In genomic region chr16:50679676-50680555, GRCh38 we compare ENCODE assay signal across 17 cellular contexts. TPM values are rescaled to one million over a fixed set of nuclear protein-coding genes. Genes with fewer than 3 reads are reported as not detected.
DNase-seq lines count a peak whose midpoint lies in the region; ATAC-seq and TF ChIP-seq lines count a peak whose summit lies in the region.
"Had no signal": no experiment of that assay in that cellular context is flagged by ENCODE, and none has a peak within 500 bp of the region (broad histone marks: within the 10 kb centered on the region; RNA-seq: fewer than 3 reads in every experiment).

No MANE protein-coding gene starts in this region.

- H3K9me3 ChIP-seq in right atrium auricular region = no peaks in the 10 kb centered on the region
- H3K9me3 ChIP-seq in transverse colon = no peaks in the 10 kb centered on the region

- H3K4me1 ChIP-seq in right atrium auricular region (no peaks in the 10 kb centered on the region), transverse colon (peaks cover 0 to 9% (median 0%) of the 10 kb centered on the region in 4 donors)
- H3K4me1 ChIP-seq: parathyroid adenoma had no signal

- 80 to 85% methylated on average over 1 to 6 of the region's 6 CpGs for WGBS in transverse colon (ENCODE audit: low coverage in 1 of 2), 2 donors

- no peak overlapping the region for H3K27ac ChIP-seq in right atrium auricular region
- H3K27ac ChIP-seq in transverse colon = peak overlapping the region; percentile 14 to 66 (median 62)
- H3K27ac ChIP-seq: parathyroid adenoma had no signal

- in situ Hi-C loops in transverse colon (cut with MboI; ENCODE audit: low pct_ligation_motif_present in 1 of 4, low pct_unique_long_range_greater_than_20kb in 1 of 4, low sequenced_read_pairs in 3 of 4) = no loop called here

- H3K9me3 Mint-ChIP-seq in activated CD4-positive, alpha-beta memory T cell treated with anti-CD3 and anti-CD28 coated beads for 36 hours = no peaks in the 10 kb centered on the region

- H3K4me3 Mint-ChIP-seq in activated CD4-positive, alpha-beta memory T cell treated with anti-CD3 and anti-CD28 coated beads for 36 hours = peak overlapping the region; percentile 89

- H3K27me3 ChIP-seq in right atrium auricular region = no peaks in the 10 kb centered on the region
- H3K27me3 ChIP-seq in transverse colon = no peaks in the 10 kb centered on the region

- no peak for TF ChIP-seq POLR2A in transverse colon (IDR thresholded peaks at IDR 0.05)

- peak overlapping the region; percentile 91 for H3K27ac Mint-ChIP-seq in activated CD4-positive, alpha-beta memory T cell treated with anti-CD3 and anti-CD28 coated beads for 36 hours

- H3K36me3 Mint-ChIP-seq in activated CD4-positive, alpha-beta memory T cell treated with anti-CD3 and anti-CD28 coated beads for 36 hours = peaks cover 46% of the 10 kb centered on the region

- TF ChIP-seq CTCF in right atrium auricular region (IDR thresholded peaks at IDR 0.05) (no peak), transverse colon (IDR thresholded peaks at IDR 0.05) (no peak)

- POLR2A ChIA-PET in activated CD4-positive, alpha-beta memory T cell treated with anti-CD3 and anti-CD28 coated beads for 36 hours (lab: Charles Lee) = interaction anchor here (1.1 to 9.6 kb wide), 4 partner anchors 11 to 66 kb away, joined by 4 to 123 read pairs (median 24); partner anchors contain the start of genes CYLD and NOD2

- H3K4me3 ChIP-seq in right atrium auricular region = peak overlapping the region in 1 of 2 donors; percentile 31
- peak overlapping the region in 3 of 4 donors; percentile 11 to 41 (median 12) for H3K4me3 ChIP-seq in transverse colon

- intact Hi-C loops in cardiac septum (cut with DNase I) (no loop called here), transverse colon (cut with DNase I; ENCODE audit: low total_unique reads) (no loop called here)
- intact Hi-C loops in activated CD4-positive, alpha-beta memory T cell treated with anti-CD3 and anti-CD28 coated beads for 36 hours (cut with micrococcal nuclease) = loop anchor here (5.0 kb wide), 3 partner anchors 343 to 528 kb away; partner anchors contain the start of gene TENT4B

- no peaks in the 10 kb centered on the region for H3K36me3 ChIP-seq in right atrium auricular region
- no peaks in the 10 kb centered on the region for H3K36me3 ChIP-seq in transverse colon

- no peaks in the 10 kb centered on the region for H3K27me3 Mint-ChIP-seq in activated CD4-positive, alpha-beta memory T cell treated with anti-CD3 and anti-CD28 coated beads for 36 hours

- CTCF ChIA-PET in activated CD4-positive, alpha-beta memory T cell treated with anti-CD3 and anti-CD28 coated beads for 36 hours (lab: Charles Lee) = interaction anchor here (0.9 to 20.1 kb wide), 6 partner anchors 8 to 123 kb away, joined by 3 to 430 read pairs (median 43); no protein-coding TSS in a partner anchor

- DNase-seq in cardiac septum (ENCODE audit: low spot score) = peak; percentile 70
- no peak for DNase-seq in right atrium auricular region (ENCODE audit: low spot score)
- no peak for DNase-seq in activated CD4-positive, alpha-beta memory T cell treated with anti-CD3 and anti-CD28 coated beads for 36 hours
- DNase-seq in mesenteric fat pad (ENCODE audit: low spot score) = peak; percentile 76
- no peak for DNase-seq in transverse colon
- DNase-seq in NCI-H1436 (lab: John Stamatoyannopoulos, UW) = no peak
- DNase-seq in SW 1271 (lab: John Stamatoyannopoulos, UW) = no peak
- DNase-seq: AML-193; GDM1; left ventricle myocardium superior; OCI-M1; stimulated activated naive CD4-positive, alpha-beta T cell treated with Interleukin-2 at 50 U/mL for 16 hours had no signal

- no peak for TF ChIP-seq EP300 in transverse colon (IDR thresholded peaks at IDR 0.05; ENCODE audit: low read depth)

- no peak for ATAC-seq in HG02870 (IDR thresholded peaks at IDR 0.05; ENCODE audit: unreplicated experiment)

- H3K4me1 Mint-ChIP-seq in activated CD4-positive, alpha-beta memory T cell treated with anti-CD3 and anti-CD28 coated beads for 36 hours (ENCODE audit: low read depth) = peaks cover 79% of the 10 kb centered on the region

RNA-seq across cellular contexts. Expression of gene SNX20, which starts 1.2 kb away (rescaled TPM):
- total RNA-seq in cardiac septum (0.75 TPM), right atrium auricular region (1 to 10 TPM in 1 of 2 donors, under 1 TPM in 1; 0.89 to 1.9 TPM), mesenteric fat pad (3.6 TPM), transverse colon (1 to 10 TPM in 3 of 4 donors, under 1 TPM in 1; 0.20 to 4.3 (median 2.6) TPM)
- total RNA-seq in activated CD4-positive, alpha-beta memory T cell treated with anti-CD3 and anti-CD28 coated beads for 36 hours = 10 to 100 TPM; 55.4 to 56.9 TPM
- total RNA-seq: bronchial epithelial cell, epithelial cell of proximal tubule, M059J had no signal

RNA-seq across cellular contexts. Expression of gene NOD2, which starts 13.5 kb away (rescaled TPM):
- total RNA-seq in cardiac septum (0.40 TPM), right atrium auricular region (1 to 10 TPM in 1 of 2 donors, under 1 TPM in 1; 0.44 to 1.6 TPM), mesenteric fat pad (4.5 TPM), transverse colon (1 to 10 TPM in 2 of 4 donors, under 1 TPM in 1, not detected in 1; 0.41 to 2.6 (median 2.2) TPM)
- total RNA-seq in activated CD4-positive, alpha-beta memory T cell treated with anti-CD3 and anti-CD28 coated beads for 36 hours = 10 to 100 TPM; 17.9 to 18.7 TPM

Comparison
In these comparisons a context has a peak if more than half of its experiments do, and no peak if none do; other contexts are left out.
1. DNase-seq: peak in cardiac septum (single experiment) and mesenteric fat pad (single experiment); none in right atrium auricular region (single experiment), activated CD4-positive, alpha-beta memory T cell treated with anti-CD3 and anti-CD28 coated beads for 36 hours (single experiment), transverse colon (single experiment), NCI-H1436 (single experiment) and SW 1271 (0 of 2).
2. H3K27ac ChIP-seq: peak in transverse colon (4 of 4); none in right atrium auricular region (0 of 2).
3. RNA of gene SNX20, which starts 1.2 kb away (total RNA-seq): 55.4 to 56.9 TPM in activated CD4-positive, alpha-beta memory T cell treated with anti-CD3 and anti-CD28 coated beads for 36 hours; 3.6 TPM in mesenteric fat pad (single experiment), 0.20 to 4.3 TPM in transverse colon, 0.89 to 1.9 TPM in right atrium auricular region and 0.75 TPM in cardiac septum (single experiment); every median in the first group is over 10 times any median in the second.